ENCODE assay signal across 28 cellular contexts in the genomic region with DNA sequence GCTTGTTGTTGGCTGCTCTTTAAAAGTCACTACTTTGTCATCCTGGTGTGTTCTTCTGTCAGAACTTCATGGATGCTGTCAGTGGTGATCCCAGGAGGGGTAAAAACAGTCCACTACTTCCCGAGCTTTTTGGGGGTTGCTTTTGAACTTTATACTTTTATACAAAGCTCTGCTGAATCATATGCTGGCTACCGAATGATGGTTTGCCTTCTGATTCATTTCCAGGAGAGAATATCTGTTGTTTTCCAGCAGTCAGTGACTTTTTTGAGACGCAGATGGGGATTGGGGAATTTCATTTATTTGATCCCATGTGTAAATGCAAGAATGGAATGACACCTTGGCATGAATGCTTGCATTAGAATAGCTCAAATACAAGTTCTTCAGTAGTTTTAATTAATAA. TPM values are rescaled to one million over a fixed set of nuclear protein-coding genes. Genes with fewer than 3 reads are reported as not detected.
DNase-seq lines count a peak whose midpoint lies in the region; ATAC-seq, FAIRE-seq and TF ChIP-seq lines count a peak whose summit lies in the region.
"Had no signal": no experiment of that assay in that cellular context is flagged by ENCODE, and none has a peak within 500 bp of the region (broad histone marks: within the 10 kb centered on the region; RNA-seq: fewer than 3 reads in every experiment).

No MANE protein-coding gene starts in this region.

- no peaks in the 10 kb centered on the region for H3K36me3 ChIP-seq in kidney (ENCODE audit: control insufficient read depth in 1 of 2, insufficient read depth in 2 of 2, low read length in 2 of 2)

- no peak for TF ChIP-seq CTCF in astrocyte of the cerebellum (IDR thresholded peaks at IDR 0.05; ENCODE audit: low read depth, low read length, missing control alignments)
- no peak for TF ChIP-seq CTCF in foreskin fibroblast (IDR thresholded peaks at IDR 0.05; ENCODE audit: low read depth, low read length)
- no peak for TF ChIP-seq CTCF in kidney (IDR thresholded peaks at IDR 0.05; ENCODE audit: borderline replicate concordance, extremely low read depth, insufficient read depth)

- intact Hi-C loops in kidney (cut with DNase I), result no loop called here

- H3K4me1 ChIP-seq in kidney (ENCODE audit: control insufficient read depth in 1 of 2, insufficient read depth in 1 of 2, low read depth in 1 of 2, low read length in 2 of 2), result no peaks in the 10 kb centered on the region
- H3K4me1 ChIP-seq: heart left ventricle had no signal

- H3K27ac ChIP-seq in kidney (ENCODE audit: low read depth in 2 of 2, low read length in 2 of 2), result no peak overlapping the region
- H3K27ac ChIP-seq: heart left ventricle had no signal

- peak; percentile 7 for DNase-seq in AG08396 (ENCODE audit: low spot score)
- DNase-seq in HT1080 (ENCODE audit: low read depth), result peak; percentile 21
- DNase-seq in astrocyte of the cerebellum (ENCODE audit: low read depth), result peak; percentile 11
- DNase-seq in foreskin fibroblast, result peak; percentile 40 to 70
- no peak for DNase-seq in cerebellar nuclear complex (lab: John Stamatoyannopoulos, UW)
- no peak for DNase-seq in NCI-H187 (lab: John Stamatoyannopoulos, UW)
- DNase-seq in kidney, result no peak
- DNase-seq: activated CD4-positive, alpha-beta T cell treated with anti-CD3 and anti-CD28 coated beads for 4 hours; activated naive CD4-positive, alpha-beta T cell treated with anti-CD3 and anti-CD28 coated beads, Interleukin-2, amount 10 ng/mL, durations not matched to agents 7 days and 5 days; activated T-cell treated with anti-CD3 and anti-CD28 coated beads, Interleukin-2, amount 50 U/mL, for 4 hours; anterior cingulate cortex; C1 segment of cervical spinal cord; Calu3; effector memory CD4-positive, alpha-beta T cell; heart left ventricle; Kasumi-1; natural killer cell; NCI-H1092 treated with DMSO at 0.1 percent for 48 hours; NCI-H2029 treated with DMSO at 0.1 percent for 48 hours; NCI-H226; NCI-H774; substantia nigra had no signal

- H3K4me3 ChIP-seq in astrocyte of the cerebellum (ENCODE audit: low read depth, low read length) (no peak overlapping the region), foreskin fibroblast (ENCODE audit: low read depth in 1 of 2, low read length in 2 of 2) (no peak overlapping the region), kidney (ENCODE audit: low read length in 2 of 2) (no peak overlapping the region)
- H3K4me3 ChIP-seq: heart left ventricle had no signal

- no peak overlapping the region for H3K9ac ChIP-seq in kidney (ENCODE audit: low read length in 2 of 2)

- in situ Hi-C loops in astrocyte of the cerebellum (cut with HindIII; ENCODE audit: low sequenced_read_pairs), result no loop called here

- no peak for FAIRE-seq in kidney (lab: Jason Lieb, UNC)

- H3K9me3 ChIP-seq in kidney (ENCODE audit: control insufficient read depth in 1 of 2, low read length in 2 of 2), result no peaks in the 10 kb centered on the region

- ATAC-seq in GM18511 (IDR thresholded peaks at IDR 0.05; ENCODE audit: unreplicated experiment), result no peak
- ATAC-seq: activated T-cell treated with anti-CD3 and anti-CD28 coated beads, Interleukin-2, amount 50 U/mL, for 4 hours; esophagus mucosa; heart left ventricle; natural killer cell; sciatic nerve had no signal

RNA-seq across cellular contexts. Expression of a gene that starts 32.7 kb away (rescaled TPM):
- total RNA-seq in HT1080 (2014; rRNA removed; shearing (Covaris generic)), result not detected in 2 replicates
- polyA plus RNA-seq in HT1080 (2015; cell fraction: cytosol; rRNA removed), result 0.08 and 0.21 TPM in 2 replicates
- 0.70 and 0.98 TPM in 2 replicates for polyA plus RNA-seq in HT1080 (2015; cell fraction: nucleus; rRNA removed)
- total RNA-seq in kidney, result 0.50 TPM
- polyA plus RNA-seq in kidney (ENCODE audit: insufficient read depth, low read depth, low replicate concordance), result not detected
- total RNA-seq: A172; activated CD8-positive, alpha-beta memory T cell treated with anti-CD3 and anti-CD28 coated beads for 36 hours; activated T-cell treated with anti-CD3 and anti-CD28 coated beads, Interleukin-2, amount 50 U/mL, for 4 hours; Calu3; esophagus mucosa; natural killer cell; ureter had no signal

RNA-seq across cellular contexts. Expression of a gene that starts 58.0 kb away (rescaled TPM):
- total RNA-seq in HT1080 (2014; rRNA removed; shearing (Covaris generic)), result 10.0 and 19.9 TPM in 2 replicates
- 34.0 and 40.7 TPM in 2 replicates for polyA plus RNA-seq in HT1080 (2015; cell fraction: cytosol; rRNA removed)
- polyA plus RNA-seq in HT1080 (2015; cell fraction: nucleus; rRNA removed), result 38.8 and 44.4 TPM in 2 replicates
- total RNA-seq in kidney, result 41.7 TPM
- 34.8 TPM for polyA plus RNA-seq in kidney (ENCODE audit: insufficient read depth, low read depth, low replicate concordance)

Comparison
In these comparisons a context has a peak if more than half of its experiments do, and no peak if none do; other contexts are left out.
1. DNase-seq: peak in AG08396 (single experiment), HT1080 (single experiment), astrocyte of the cerebellum (single experiment) and foreskin fibroblast (2 of 2); none in cerebellar nuclear complex (0 of 2), NCI-H187 (0 of 2) and kidney (single experiment).